ENCODE assay signal across 8 cellular contexts in the genomic region with DNA sequence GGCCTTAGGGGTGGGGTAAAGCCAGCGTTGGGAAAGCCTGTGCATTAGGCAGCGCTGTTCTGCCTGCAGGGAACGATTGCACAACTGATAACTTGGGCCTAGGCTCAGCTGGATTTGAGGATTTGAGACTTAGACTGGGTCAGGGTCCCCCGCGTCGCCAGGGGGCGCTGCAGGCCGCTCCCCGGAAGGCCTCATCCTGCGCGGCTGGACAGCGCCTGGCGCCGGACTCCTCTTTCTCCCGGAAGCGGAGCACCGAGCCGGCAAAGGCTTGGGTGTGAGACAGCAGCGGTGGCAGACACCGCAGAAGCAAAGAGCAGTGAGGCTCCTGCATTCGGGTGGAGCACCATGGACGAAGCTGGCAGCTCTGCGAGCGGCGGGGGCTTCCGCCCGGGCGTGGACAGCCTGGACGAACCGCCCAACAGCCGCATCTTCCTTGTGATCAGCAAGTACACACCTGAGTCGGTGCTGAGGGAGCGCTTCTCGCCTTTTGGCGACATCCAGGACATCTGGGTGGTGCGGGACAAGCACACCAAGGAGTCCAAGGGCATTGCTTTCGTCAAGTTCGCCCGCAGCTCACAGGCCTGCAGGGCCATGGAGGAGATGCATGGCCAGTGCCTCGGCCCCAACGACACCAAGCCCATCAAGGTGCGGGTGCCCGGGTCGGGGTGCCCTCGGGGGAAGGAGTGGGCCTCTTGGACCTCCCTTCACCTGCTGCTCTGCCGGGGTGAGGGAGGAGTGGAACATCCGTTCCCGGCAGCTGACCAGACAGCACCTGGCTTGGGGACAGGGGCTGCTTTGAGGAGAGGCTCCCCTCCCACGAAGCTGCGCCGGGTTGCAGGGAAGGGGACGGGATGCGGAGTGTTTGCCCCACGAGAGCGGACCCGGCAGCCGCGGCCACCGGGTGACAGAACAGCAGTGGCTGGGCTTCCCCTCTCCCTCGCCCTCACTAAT. TPM values are rescaled to one million over a fixed set of nuclear protein-coding genes. Genes with fewer than 3 reads are reported as not detected.
DNase-seq lines count a peak whose midpoint lies in the region; TF ChIP-seq lines count a peak whose summit lies in the region.

A gene with protein sequence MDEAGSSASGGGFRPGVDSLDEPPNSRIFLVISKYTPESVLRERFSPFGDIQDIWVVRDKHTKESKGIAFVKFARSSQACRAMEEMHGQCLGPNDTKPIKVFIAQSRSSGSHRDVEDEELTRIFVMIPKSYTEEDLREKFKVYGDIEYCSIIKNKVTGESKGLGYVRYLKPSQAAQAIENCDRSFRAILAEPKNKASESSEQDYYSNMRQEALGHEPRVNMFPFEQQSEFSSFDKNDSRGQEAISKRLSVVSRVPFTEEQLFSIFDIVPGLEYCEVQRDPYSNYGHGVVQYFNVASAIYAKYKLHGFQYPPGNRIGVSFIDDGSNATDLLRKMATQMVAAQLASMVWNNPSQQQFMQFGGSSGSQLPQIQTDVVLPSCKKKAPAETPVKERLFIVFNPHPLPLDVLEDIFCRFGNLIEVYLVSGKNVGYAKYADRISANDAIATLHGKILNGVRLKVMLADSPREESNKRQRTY (plus strand): TSS at position 236 of the 951 bp plus-strand sequence. CDS start 110 bp downstream, at position 346.

- no peaks in the 10 kb centered on the region for H3K36me3 Mint-ChIP-seq in neural progenitor cell

- peaks cover 10% of the 10 kb centered on the region; the same call in 1 of the 2 replicates for H3K79me2 ChIP-seq in Loucy (ENCODE audit: insufficient read depth, low read length)
- peaks cover 5% of the 10 kb centered on the region for H3K79me2 ChIP-seq in neural progenitor cell (ENCODE audit: low read depth)

- peaks cover 11% of the 10 kb centered on the region for H3K4me1 Mint-ChIP-seq in neural progenitor cell

- TF ChIP-seq CTCF in Loucy (conservative IDR thresholded peaks at IDR 0.05; ENCODE audit: low read length) = peak; percentile 89
- TF ChIP-seq CTCF in foreskin fibroblast (IDR thresholded peaks at IDR 0.05; ENCODE audit: low read depth, low read length) = peak; percentile 98
- TF ChIP-seq CTCF in neural progenitor cell (IDR thresholded peaks at IDR 0.05) = peak; percentile 97

- H3K9me2 ChIP-seq in Loucy (replicated peaks; ENCODE audit: low read depth, low read length) = no peaks in the 10 kb centered on the region

- H3F3A ChIP-seq in Loucy (ENCODE audit: low read depth) (no peaks in the 10 kb centered on the region), neural progenitor cell (ENCODE audit: low read depth) (peaks cover 5% of the 10 kb centered on the region)

- peak within 1 kb of the TSS; percentile 66 for H3K27ac Mint-ChIP-seq in neural progenitor cell

- no peak within 1 kb of the TSS for H3K27ac ChIP-seq in neural progenitor cell

- H3K9ac ChIP-seq in Loucy (ENCODE audit: low read depth, low read length, poor library complexity, severe bottlenecking) (peak within 1 kb of the TSS; percentile 81), neural progenitor cell (peak within 1 kb of the TSS; percentile 46)

- H3K4me3 ChIP-seq in H7 (ENCODE audit: insufficient read depth, low read depth, low read length) (peak within 1 kb of the TSS; percentile 80), Loucy (ENCODE audit: low read length, poor library complexity, severe bottlenecking) (peak within 1 kb of the TSS; percentile 80), foreskin fibroblast (ENCODE audit: low read depth in 1 of 2, low read length in 2 of 2) (peak within 1 kb of the TSS; percentile 96 to 99), neural progenitor cell (peak within 1 kb of the TSS; percentile 96)

- H3K4me1 ChIP-seq in Loucy (ENCODE audit: insufficient read depth, low read length, poor library complexity, severe bottlenecking) = peaks cover 12% of the 10 kb centered on the region
- peaks cover 5% of the 10 kb centered on the region for H3K4me1 ChIP-seq in neural progenitor cell

- H4K20me1 ChIP-seq in Loucy (ENCODE audit: insufficient read depth, low read length, poor library complexity, severe bottlenecking) (no peaks in the 10 kb centered on the region), neural progenitor cell (ENCODE audit: low read depth) (no peaks in the 10 kb centered on the region)

- H3K36me3 ChIP-seq in H7 (replicated peaks; ENCODE audit: control insufficient read depth, insufficient read depth, low read length) = no peaks in the 10 kb centered on the region
- H3K36me3 ChIP-seq in Loucy (ENCODE audit: insufficient read depth, low read length) = no peaks in the 10 kb centered on the region
- H3K36me3 ChIP-seq in neural progenitor cell = no peaks in the 10 kb centered on the region

- H2AFZ ChIP-seq in Loucy (ENCODE audit: low read length) = peak within 1 kb of the TSS; percentile 89
- H2AFZ ChIP-seq in neural progenitor cell (replicated peaks) = peak within 1 kb of the TSS; percentile 99

- DNase-seq in GDM1 (lab: John Stamatoyannopoulos, UW) (peak; percentile 81), H7 (peak; percentile 91), SHP77 treated with DMSO at 0.1 percent for 48 hours (lab: John Stamatoyannopoulos, UW) (peak; percentile 43), foreskin fibroblast (peak; percentile 93 to 98), neural progenitor cell (ENCODE audit: low spot score) (peak; percentile 96), stromal cell of bone marrow (ENCODE audit: low read depth) (peak; percentile 84)
- peak; percentile 94 for DNase-seq in activated effector memory CD4-positive, alpha-beta T cell treated with anti-CD3 and anti-CD28 coated beads, Interleukin-2, amount 50 U/mL, for 16 hours

- H3K4me2 ChIP-seq in Loucy (ENCODE audit: low read depth, low read length, poor library complexity, severe bottlenecking) = peak within 1 kb of the TSS; percentile 69
- H3K4me2 ChIP-seq in neural progenitor cell = peak within 1 kb of the TSS; percentile 96

- H3K4me3 Mint-ChIP-seq in neural progenitor cell = peak within 1 kb of the TSS; percentile 94

- H3K27me3 Mint-ChIP-seq in neural progenitor cell (ENCODE audit: insufficient read depth, low read depth) = peaks cover 6% of the 10 kb centered on the region

- no peaks in the 10 kb centered on the region for H3K27me3 ChIP-seq in H7 (ENCODE audit: control insufficient read depth, insufficient read depth, low read length)
- no peaks in the 10 kb centered on the region for H3K27me3 ChIP-seq in Loucy (ENCODE audit: insufficient read depth, low read length, poor library complexity, severe bottlenecking)
- H3K27me3 ChIP-seq in neural progenitor cell = no peaks in the 10 kb centered on the region

- H3K9me3 ChIP-seq in Loucy (ENCODE audit: insufficient read depth, low read depth, low read length) (no peaks in the 10 kb centered on the region), neural progenitor cell (ENCODE audit: low read depth) (no peaks in the 10 kb centered on the region)

- H3K9me3 Mint-ChIP-seq in neural progenitor cell = no peaks in the 10 kb centered on the region

RNA-seq across cellular contexts. Expression of the gene that starts here (rescaled TPM):
- 11.3 and 12.9 TPM in 2 replicates for total RNA-seq in H7 (2014; rRNA removed; shearing (Covaris generic))
- 12.6 and 23.0 TPM in 2 replicates for total RNA-seq in neural progenitor cell (ENCODE audit: low replicate concordance)

Comparison
In these comparisons a context has a peak if more than half of its experiments do, and no peak if none do; other contexts are left out.
1. DNase-seq: peak in every context shown above with its lines; median percentile 96 in neural progenitor cell; 96 in foreskin fibroblast; 94 in activated effector memory CD4-positive, alpha-beta T cell treated with anti-CD3 and anti-CD28 coated beads, Interleukin-2, amount 50 U/mL, for 16 hours; 91 in H7; 84 in stromal cell of bone marrow; 81 in GDM1; 43 in SHP77 treated with DMSO at 0.1 percent for 48 hours.